8 cellular contexts compared by ENCODE assay signal in genomic region chr19:6528544-6529121, GRCh38. TPM values are rescaled to one million over a fixed set of nuclear protein-coding genes. Genes with fewer than 3 reads are reported as not detected.
DNase-seq lines count a peak whose midpoint lies in the region; ATAC-seq and TF ChIP-seq lines count a peak whose summit lies in the region.

No MANE protein-coding gene starts in this region.

- H3K27me3 Mint-ChIP-seq in memory B cell (no peaks in the 10 kb centered on the region), natural killer cell (ENCODE audit: low read depth in 2 of 2) (peaks cover 0 to 29% of the 10 kb centered on the region in 2 donors)

- intact Hi-C loops in natural killer cell (cut with micrococcal nuclease): no loop called here

- DNase-seq in DMS 273 treated with DMSO at 0.1 percent for 48 hours (lab: John Stamatoyannopoulos, UW) (peak; percentile 8), anterior cingulate cortex (lab: John Stamatoyannopoulos, UW) (peak in 46 of 58 donors; percentile 2 to 75 (median 38)), memory B cell (ENCODE audit: low spot score in 2 of 2) (peak; percentile 41 to 51), epidermal melanocyte (ENCODE audit: insufficient read length, low spot score) (no peak), NCI-H2107 treated with DMSO at 0.1 percent for 48 hours (lab: John Stamatoyannopoulos, UW; ENCODE audit: unreplicated experiment) (no peak), natural killer cell (no peak)

- peak overlapping the region; percentile 92 for H3K27ac Mint-ChIP-seq in memory B cell
- no peak overlapping the region for H3K27ac Mint-ChIP-seq in natural killer cell

- H3K4me3 Mint-ChIP-seq in memory B cell: peak overlapping the region; percentile 66
- H3K4me3 Mint-ChIP-seq in natural killer cell: no peak overlapping the region

- H3K9me3 Mint-ChIP-seq in memory B cell (no peaks in the 10 kb centered on the region), natural killer cell (no peaks in the 10 kb centered on the region)

- TF ChIP-seq CTCF in natural killer cell (IDR thresholded peaks at IDR 0.05): no peak

- ATAC-seq in HG03460 (IDR thresholded peaks at IDR 0.05; ENCODE audit: unreplicated experiment) (peak; percentile 18), memory B cell (ENCODE audit: low read depth) (peak; percentile 20), HG02885 (IDR thresholded peaks at IDR 0.05; ENCODE audit: poor library complexity, unreplicated experiment) (no peak), natural killer cell (no peak)

- peaks cover 36% of the 10 kb centered on the region for H3K4me1 Mint-ChIP-seq in memory B cell
- peaks cover 10 to 36% of the 10 kb centered on the region in 2 donors for H3K4me1 Mint-ChIP-seq in natural killer cell

- H3K36me3 Mint-ChIP-seq in memory B cell: no peaks in the 10 kb centered on the region
- H3K36me3 Mint-ChIP-seq in natural killer cell: no peaks in the 10 kb centered on the region

RNA-seq across cellular contexts. Expression of gene TNFSF9, which starts 2.2 kb away (rescaled TPM):
- 1 to 10 TPM; 3.3 to 6.0 (median 5.6) TPM for total RNA-seq in natural killer cell

RNA-seq across cellular contexts. Expression of gene TUBB4A, which starts 26.5 kb away (rescaled TPM):
- 1 to 10 TPM in 2 of 3 donors, under 1 TPM in 1; 0.40 to 2.6 (median 1.8) TPM for total RNA-seq in natural killer cell

RNA-seq across cellular contexts. Expression of gene DENND1C, which starts 47.0 kb away (rescaled TPM):
- total RNA-seq in natural killer cell: 100 to 1,000 TPM; 175 to 197 (median 188) TPM

Comparison
In these comparisons a context has a peak if more than half of its experiments do, and no peak if none do; other contexts are left out.
1. DNase-seq: peak in DMS 273 treated with DMSO at 0.1 percent for 48 hours (single experiment), anterior cingulate cortex (46 of 58) and memory B cell (2 of 2); none in epidermal melanocyte (single experiment), NCI-H2107 treated with DMSO at 0.1 percent for 48 hours (single experiment) and natural killer cell (single experiment).
2. ATAC-seq: peak in HG03460 (single experiment) and memory B cell (single experiment); none in HG02885 (single experiment) and natural killer cell (0 of 3).